ENCODE assay signal across 19 cellular contexts in the genomic region with DNA sequence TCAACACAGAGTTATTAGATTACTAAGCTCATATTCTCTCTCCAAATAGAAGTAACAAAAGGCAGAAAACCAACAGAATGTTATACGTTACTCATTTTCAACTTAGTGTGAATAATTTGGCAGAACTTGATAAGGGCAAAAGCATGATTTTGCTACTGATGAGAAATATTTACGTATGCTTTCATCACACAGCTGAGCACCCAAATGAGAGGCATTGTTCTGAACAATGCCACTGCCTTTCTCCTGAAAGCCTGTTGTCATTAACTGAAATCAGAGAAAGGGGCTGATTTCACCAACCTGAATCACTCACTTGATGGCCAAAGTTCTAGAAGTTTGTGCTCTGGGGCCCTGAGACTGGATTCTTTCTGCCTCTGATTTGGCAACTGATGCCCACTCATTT.
DNase-seq lines count a peak whose midpoint lies in the region; ATAC-seq and TF ChIP-seq lines count a peak whose summit lies in the region.
"Had no signal": no experiment of that assay in that cellular context is flagged by ENCODE, and none has a peak within 500 bp of the region (broad histone marks: within the 10 kb centered on the region; RNA-seq: fewer than 3 reads in every experiment).

No MANE protein-coding gene starts in this region.

- H3K27me3 ChIP-seq in DND-41 (ENCODE audit: insufficient read depth, low read length, poor library complexity), result no peaks in the 10 kb centered on the region
- H3K27me3 ChIP-seq in PC-9 (ENCODE audit: insufficient read depth, low read depth), result no peaks in the 10 kb centered on the region
- H3K27me3 ChIP-seq: BLaER1 had no signal

- H3F3A ChIP-seq in PC-9 (ENCODE audit: insufficient read depth, low read depth), result no peaks in the 10 kb centered on the region

- no TSS peak for BruUV-seq in PC-9 (replicated peaks; lab: Mats Ljungman, UMichigan)

- no peaks in the 10 kb centered on the region for H3K9me2 ChIP-seq in PC-9 (ENCODE audit: insufficient read depth)

- H3K4me3 ChIP-seq in DND-41 (ENCODE audit: low read depth in 1 of 2, low read length in 2 of 2) (no peak overlapping the region), PC-9 (no peak overlapping the region)
- H3K4me3 ChIP-seq: BLaER1, HAP-1 had no signal

- POLR2A ChIA-PET in PC-9 (lab: Charles Lee; ENCODE audit: unreplicated experiment), result no interaction called here

- intact Hi-C loops in PC-9 (cut with micrococcal nuclease; ENCODE audit: unreplicated experiment), result no loop called here
- intact Hi-C loops in activated T-helper 2 cell treated with anti-CD3 and anti-CD28 coated beads, Interferon-gamma antibody, Interleukin-2, Interleukin-4, amounts not matched to agents 10 μg/mL and 5 μg/mL and 100 μg/mL, durations not matched to agents 14 hours and 24 hours and 36 hours (cut with micrococcal nuclease), result loop anchor here (1.0 kb wide), 1 partner anchor 21 kb away; no protein-coding TSS in a partner anchor

- H3K36me3 ChIP-seq in DND-41 (ENCODE audit: insufficient read depth, low read length), result no peaks in the 10 kb centered on the region
- H3K36me3 ChIP-seq in PC-9 (ENCODE audit: low read depth), result no peaks in the 10 kb centered on the region
- H3K36me3 ChIP-seq: BLaER1, HAP-1 had no signal

- no peaks in the 10 kb centered on the region for H3K79me2 ChIP-seq in DND-41 (ENCODE audit: insufficient read depth, low read length)
- H3K79me2 ChIP-seq in PC-9 (ENCODE audit: low read depth), result no peaks in the 10 kb centered on the region

- peaks cover 12% of the 10 kb centered on the region for H3K36me3 Mint-ChIP-seq in activated T-helper 2 cell treated with anti-CD3 and anti-CD28 coated beads, Interferon-gamma antibody, Interleukin-2, Interleukin-4, amounts not matched to agents 10 μg/mL and 5 μg/mL and 100 μg/mL, durations not matched to agents 14 hours and 24 hours and 36 hours (ENCODE audit: low read depth)
- no peaks in the 10 kb centered on the region for H3K36me3 Mint-ChIP-seq in stimulated activated effector memory CD8-positive, alpha-beta T cell treated with anti-CD3 and anti-CD28 coated beads, Interleukin-12 subunit alpha, Interleukin-12 subunit beta, amount 100 ng/mL, for 72 hours
- H3K36me3 Mint-ChIP-seq: CD4-positive, CD25-positive, alpha-beta regulatory T cell; CD8-positive, alpha-beta T cell had no signal

- CTCF ChIA-PET in PC-9 (lab: Charles Lee), result no interaction called here

- no peaks in the 10 kb centered on the region for H3K27me3 Mint-ChIP-seq in activated T-helper 2 cell treated with anti-CD3 and anti-CD28 coated beads, Interferon-gamma antibody, Interleukin-2, Interleukin-4, amounts not matched to agents 10 μg/mL and 5 μg/mL and 100 μg/mL, durations not matched to agents 14 hours and 24 hours and 36 hours (ENCODE audit: low read depth)
- H3K27me3 Mint-ChIP-seq: CD4-positive, CD25-positive, alpha-beta regulatory T cell had no signal

- H3K27ac ChIP-seq in DND-41 (ENCODE audit: low read length) (no peak overlapping the region), PC-9 (no peak overlapping the region)
- H3K27ac ChIP-seq: BLaER1, C4-2B had no signal

- H4K20me1 ChIP-seq in DND-41 (ENCODE audit: insufficient read depth, low read length) (no peaks in the 10 kb centered on the region), PC-9 (ENCODE audit: insufficient read depth) (no peaks in the 10 kb centered on the region)
- H4K20me1 ChIP-seq: BLaER1 had no signal

- H2AFZ ChIP-seq in DND-41 (ENCODE audit: low read depth, low read length), result 0 out of 2 replicates have a peak overlapping the region, but pooled peaks have one; percentile 2
- H2AFZ ChIP-seq in PC-9, result 0 out of 2 replicates have a peak overlapping the region, but pooled peaks have one; percentile 15

- TF ChIP-seq CTCF in DND-41 (IDR thresholded peaks at IDR 0.05; ENCODE audit: borderline replicate concordance, extremely low read depth, low read length, poor library complexity, severe bottlenecking), result no peak
- TF ChIP-seq CTCF in PC-9 (conservative IDR thresholded peaks at IDR 0.05), result no peak

- no peak overlapping the region for H3K4me2 ChIP-seq in DND-41 (ENCODE audit: insufficient read depth, low read length)
- H3K4me2 ChIP-seq in PC-9, result no peak overlapping the region
- H3K4me2 ChIP-seq: BLaER1 had no signal

- peaks cover 21% of the 10 kb centered on the region for H3K4me1 Mint-ChIP-seq in activated T-helper 2 cell treated with anti-CD3 and anti-CD28 coated beads, Interferon-gamma antibody, Interleukin-2, Interleukin-4, amounts not matched to agents 10 μg/mL and 5 μg/mL and 100 μg/mL, durations not matched to agents 14 hours and 24 hours and 36 hours (ENCODE audit: low read depth)
- H3K4me1 Mint-ChIP-seq in stimulated activated effector memory CD8-positive, alpha-beta T cell treated with anti-CD3 and anti-CD28 coated beads, Interleukin-12 subunit alpha, Interleukin-12 subunit beta, amount 100 ng/mL, for 72 hours, result peaks cover 4% of the 10 kb centered on the region
- H3K4me1 Mint-ChIP-seq: B cell had no signal

- H3K27ac Mint-ChIP-seq in activated T-helper 2 cell treated with anti-CD3 and anti-CD28 coated beads, Interferon-gamma antibody, Interleukin-2, Interleukin-4, amounts not matched to agents 10 μg/mL and 5 μg/mL and 100 μg/mL, durations not matched to agents 14 hours and 24 hours and 36 hours, result peak overlapping the region; percentile 47
- no peak overlapping the region for H3K27ac Mint-ChIP-seq in stimulated activated effector memory CD8-positive, alpha-beta T cell treated with anti-CD3 and anti-CD28 coated beads, Interleukin-12 subunit alpha, Interleukin-12 subunit beta, amount 100 ng/mL, for 72 hours
- H3K27ac Mint-ChIP-seq: B cell; CD4-positive, CD25-positive, alpha-beta regulatory T cell; CD8-positive, alpha-beta T cell; HFFc6 had no signal

- H3K4me1 ChIP-seq in DND-41 (ENCODE audit: insufficient read depth, low read length), result no peaks in the 10 kb centered on the region
- H3K4me1 ChIP-seq in PC-9 (replicated peaks; ENCODE audit: insufficient read depth), result no peaks in the 10 kb centered on the region
- H3K4me1 ChIP-seq: BLaER1, Caco-2, HAP-1 had no signal

- DNase-seq in DND-41 (no peak), PC-9 (no peak), NOMO-1 treated with dmso at 0.1 percent for 144 hours (lab: John Stamatoyannopoulos, UW; ENCODE audit: unreplicated experiment) (no peak), DMS114 treated with DMSO at 0.1 percent for 48 hours (lab: John Stamatoyannopoulos, UW; ENCODE audit: unreplicated experiment) (no peak), NCI-H2107 (lab: John Stamatoyannopoulos, UW) (no peak)
- DNase-seq in activated T-helper 2 cell treated with anti-CD3 and anti-CD28 coated beads, Interferon-gamma antibody, Interleukin-2, Interleukin-4, amounts not matched to agents 10 μg/mL and 5 μg/mL and 100 μg/mL, durations not matched to agents 14 hours and 24 hours and 36 hours (ENCODE audit: low spot score), result no peak
- no peak for DNase-seq in stimulated activated effector memory CD8-positive, alpha-beta T cell treated with anti-CD3 and anti-CD28 coated beads, Interleukin-12 subunit alpha, Interleukin-12 subunit beta, amount 100 ng/mL, for 72 hours (ENCODE audit: low spot score in 2 of 2)
- DNase-seq: Caco-2; CD4-positive, CD25-positive, alpha-beta regulatory T cell; CD8-positive, alpha-beta T cell; DMS 273 treated with DMSO at 0.1 percent for 48 hours; DMS53; DMS79 treated with DMSO at 0.1 percent for 48 hours; GOT3; HFFc6 had no signal

- no peak overlapping the region for H3K4me3 Mint-ChIP-seq in activated T-helper 2 cell treated with anti-CD3 and anti-CD28 coated beads, Interferon-gamma antibody, Interleukin-2, Interleukin-4, amounts not matched to agents 10 μg/mL and 5 μg/mL and 100 μg/mL, durations not matched to agents 14 hours and 24 hours and 36 hours (ENCODE audit: low read depth)
- H3K4me3 Mint-ChIP-seq in stimulated activated effector memory CD8-positive, alpha-beta T cell treated with anti-CD3 and anti-CD28 coated beads, Interleukin-12 subunit alpha, Interleukin-12 subunit beta, amount 100 ng/mL, for 72 hours, result no peak overlapping the region
- H3K4me3 Mint-ChIP-seq: B cell; CD4-positive, CD25-positive, alpha-beta regulatory T cell; CD8-positive, alpha-beta T cell; HFFc6 had no signal

- no peak overlapping the region for H3K9ac ChIP-seq in DND-41 (ENCODE audit: low read depth, low read length)
- H3K9ac ChIP-seq: BLaER1 had no signal

- H3K9me3 ChIP-seq in DND-41 (ENCODE audit: insufficient read depth, low read length, severe bottlenecking) (no peaks in the 10 kb centered on the region), PC-9 (ENCODE audit: insufficient read depth, low read depth) (0 out of 2 replicates have a peak, but pooled peaks cover 3% of the 10 kb centered on the region)
- H3K9me3 ChIP-seq: BLaER1, Caco-2, HAP-1 had no signal

- peaks cover 13% of the 10 kb centered on the region for H3K9me3 Mint-ChIP-seq in activated T-helper 2 cell treated with anti-CD3 and anti-CD28 coated beads, Interferon-gamma antibody, Interleukin-2, Interleukin-4, amounts not matched to agents 10 μg/mL and 5 μg/mL and 100 μg/mL, durations not matched to agents 14 hours and 24 hours and 36 hours
- H3K9me3 Mint-ChIP-seq in stimulated activated effector memory CD8-positive, alpha-beta T cell treated with anti-CD3 and anti-CD28 coated beads, Interleukin-12 subunit alpha, Interleukin-12 subunit beta, amount 100 ng/mL, for 72 hours, result no peaks in the 10 kb centered on the region
- H3K9me3 Mint-ChIP-seq: CD8-positive, alpha-beta T cell; HFFc6 had no signal

- ATAC-seq in DND-41 (ENCODE audit: insufficient read depth, low read depth), result no peak
- peak; percentile 24 for ATAC-seq in stimulated activated effector memory CD8-positive, alpha-beta T cell treated with anti-CD3 and anti-CD28 coated beads, Interleukin-12 subunit alpha, Interleukin-12 subunit beta, amount 100 ng/mL, for 72 hours
- ATAC-seq: CD8-positive, alpha-beta T cell had no signal
